Comparison of ENCODE assay signal across 15 cellular contexts in genomic region chr9:132744881-132745761, GRCh38.
DNase-seq lines count a peak whose midpoint lies in the region; ATAC-seq and TF ChIP-seq lines count a peak whose summit lies in the region.
"Had no signal": no experiment of that assay in that cellular context is flagged by ENCODE, and none has a peak within 500 bp of the region (broad histone marks: within the 10 kb centered on the region; RNA-seq: fewer than 3 reads in every experiment).

No MANE protein-coding gene starts in this region.

- H3K4me3 Mint-ChIP-seq in T-helper 1 cell treated with Interleukin-12 subunit alpha and Interleukin-12 subunit beta and Interleukin-4 antibody, amounts not matched to agents 30 μg/mL and 1 μg/mL, for 36 hours: no peak overlapping the region
- H3K4me3 Mint-ChIP-seq in activated T-helper 17 cell treated with anti-CD3 and anti-CD28 coated beads, Interleukin-2, amount 50 U/mL, for 72 hours: no peak overlapping the region
- H3K4me3 Mint-ChIP-seq: HFFc6 had no signal

- no peaks in the 10 kb centered on the region for H3K4me1 Mint-ChIP-seq in T-helper 1 cell treated with Interleukin-12 subunit alpha and Interleukin-12 subunit beta and Interleukin-4 antibody, amounts not matched to agents 30 μg/mL and 1 μg/mL, for 36 hours (ENCODE audit: low read depth)
- no peaks in the 10 kb centered on the region for H3K4me1 Mint-ChIP-seq in activated T-helper 17 cell treated with anti-CD3 and anti-CD28 coated beads, Interleukin-2, amount 50 U/mL, for 72 hours

- H3K36me3 ChIP-seq in left ventricle myocardium inferior (no peaks in the 10 kb centered on the region), transverse colon (no peaks in the 10 kb centered on the region)
- H3K36me3 ChIP-seq: MG63, thoracic aorta had no signal

- no peak for TF ChIP-seq CTCF in left ventricle myocardium inferior (IDR thresholded peaks at IDR 0.05; ENCODE audit: borderline replicate concordance)
- no peak for TF ChIP-seq CTCF in transverse colon (IDR thresholded peaks at IDR 0.05)

- peaks cover 14% of the 10 kb centered on the region for H3K4me1 ChIP-seq in left ventricle myocardium inferior
- peaks cover 0 to 7% (median 1%) of the 10 kb centered on the region in 4 donors for H3K4me1 ChIP-seq in transverse colon

- no peaks in the 10 kb centered on the region for H3K36me3 Mint-ChIP-seq in T-helper 1 cell treated with Interleukin-12 subunit alpha and Interleukin-12 subunit beta and Interleukin-4 antibody, amounts not matched to agents 30 μg/mL and 1 μg/mL, for 36 hours (ENCODE audit: low read depth)
- H3K36me3 Mint-ChIP-seq in activated T-helper 17 cell treated with anti-CD3 and anti-CD28 coated beads, Interleukin-2, amount 50 U/mL, for 72 hours (ENCODE audit: low read depth): no peaks in the 10 kb centered on the region
- H3K36me3 Mint-ChIP-seq: activated naive CD4-positive, alpha-beta T cell treated with anti-CD3 and anti-CD28 coated beads, Interleukin-2, amount 50 U/mL, for 72 hours had no signal

- H3K27ac Mint-ChIP-seq in T-helper 1 cell treated with Interleukin-12 subunit alpha and Interleukin-12 subunit beta and Interleukin-4 antibody, amounts not matched to agents 30 μg/mL and 1 μg/mL, for 36 hours: peak overlapping the region; percentile 41
- no peak overlapping the region for H3K27ac Mint-ChIP-seq in activated T-helper 17 cell treated with anti-CD3 and anti-CD28 coated beads, Interleukin-2, amount 50 U/mL, for 72 hours
- H3K27ac Mint-ChIP-seq: activated naive CD4-positive, alpha-beta T cell treated with anti-CD3 and anti-CD28 coated beads, Interleukin-2, amount 50 U/mL, for 72 hours; HFFc6 had no signal

- TF ChIP-seq EP300 in transverse colon (IDR thresholded peaks at IDR 0.05; ENCODE audit: low read depth): no peak

- H3K9me3 ChIP-seq in left ventricle myocardium inferior (replicated peaks) (no peaks in the 10 kb centered on the region), transverse colon (no peaks in the 10 kb centered on the region)
- H3K9me3 ChIP-seq: MG63, thoracic aorta had no signal

- in situ Hi-C loops in transverse colon (cut with MboI; ENCODE audit: low pct_ligation_motif_present in 1 of 4, low pct_unique_long_range_greater_than_20kb in 1 of 4, low sequenced_read_pairs in 3 of 4): no loop called here

- no peak for ATAC-seq in activated T-helper 17 cell treated with anti-CD3 and anti-CD28 coated beads, Interleukin-2, amount 50 U/mL, for 72 hours (replicated peaks)
- ATAC-seq: activated naive CD4-positive, alpha-beta T cell treated with anti-CD3 and anti-CD28 coated beads, Interleukin-2, amount 50 U/mL, for 72 hours; Panc1 had no signal

- no peaks in the 10 kb centered on the region for H3K9me3 Mint-ChIP-seq in T-helper 1 cell treated with Interleukin-12 subunit alpha and Interleukin-12 subunit beta and Interleukin-4 antibody, amounts not matched to agents 30 μg/mL and 1 μg/mL, for 36 hours
- H3K9me3 Mint-ChIP-seq in activated T-helper 17 cell treated with anti-CD3 and anti-CD28 coated beads, Interleukin-2, amount 50 U/mL, for 72 hours: no peaks in the 10 kb centered on the region
- H3K9me3 Mint-ChIP-seq: activated naive CD4-positive, alpha-beta T cell treated with anti-CD3 and anti-CD28 coated beads, Interleukin-2, amount 50 U/mL, for 72 hours; HFFc6 had no signal

- 10 to 28% methylated on average over 4 to 42 of the region's 43 CpGs for WGBS in transverse colon (ENCODE audit: low coverage in 1 of 2), 2 donors

- peaks cover 51% of the 10 kb centered on the region for H3K27me3 Mint-ChIP-seq in T-helper 1 cell treated with Interleukin-12 subunit alpha and Interleukin-12 subunit beta and Interleukin-4 antibody, amounts not matched to agents 30 μg/mL and 1 μg/mL, for 36 hours (ENCODE audit: low read depth)
- H3K27me3 Mint-ChIP-seq in activated T-helper 17 cell treated with anti-CD3 and anti-CD28 coated beads, Interleukin-2, amount 50 U/mL, for 72 hours: peaks cover 51% of the 10 kb centered on the region

- H3K27ac ChIP-seq in left ventricle myocardium inferior (replicated peaks) (no peak overlapping the region), transverse colon (no peak overlapping the region)
- H3K27ac ChIP-seq: dorsolateral prefrontal cortex, thoracic aorta, VCaP had no signal

- H3K4me3 ChIP-seq in left ventricle myocardium inferior (peak overlapping the region; percentile 49), transverse colon (no peak overlapping the region)
- H3K4me3 ChIP-seq: MG63, thoracic aorta had no signal

- DNase-seq in T-helper 1 cell (no peak), NCI-H82 (lab: John Stamatoyannopoulos, UW) (peak; percentile 89), left ventricle myocardium inferior (no peak), retina (peak; percentile 81), transverse colon (no peak), putamen (ENCODE audit: low spot score) (no peak)
- DNase-seq: HFFc6, MG63 had no signal

- no peak for TF ChIP-seq POLR2A in transverse colon (IDR thresholded peaks at IDR 0.05)

- intact Hi-C loops in left ventricle myocardium inferior (cut with micrococcal nuclease): no loop called here
- intact Hi-C loops in transverse colon (cut with DNase I; ENCODE audit: low total_unique reads): no loop called here

- peaks cover 64% of the 10 kb centered on the region for H3K27me3 ChIP-seq in left ventricle myocardium inferior (ENCODE audit: low read depth)
- H3K27me3 ChIP-seq in transverse colon: peaks cover 58% of the 10 kb centered on the region
- H3K27me3 ChIP-seq: MG63 had no signal

Comparison
In these comparisons a context has a peak if more than half of its experiments do, and no peak if none do; other contexts are left out.
1. DNase-seq: peak in NCI-H82 (single experiment) and retina (single experiment); none in T-helper 1 cell (0 of 5), left ventricle myocardium inferior (single experiment), transverse colon (single experiment) and putamen (single experiment).